20 cellular contexts compared by ENCODE assay signal in genomic region chr20:58479666-58480454, GRCh38. TPM values are rescaled to one million over a fixed set of nuclear protein-coding genes. Genes with fewer than 3 reads are reported as not detected.
DNase-seq lines count a peak whose midpoint lies in the region; ATAC-seq and TF ChIP-seq lines count a peak whose summit lies in the region.
"Had no signal": no experiment of that assay in that cellular context is flagged by ENCODE, and none has a peak within 500 bp of the region (broad histone marks: within the 10 kb centered on the region; RNA-seq: fewer than 3 reads in every experiment).

No MANE protein-coding gene starts in this region.

- H3K36me3 ChIP-seq in left ventricle myocardium inferior (no peaks in the 10 kb centered on the region), right atrium auricular region (no peaks in the 10 kb centered on the region), rectal smooth muscle tissue (ENCODE audit: control insufficient read depth, insufficient read depth, low read length) (no peaks in the 10 kb centered on the region), vagina (no peaks in the 10 kb centered on the region), stomach (no peaks in the 10 kb centered on the region)
- H3K36me3 ChIP-seq: BE2C, HAP-1 had no signal

- DNase-seq in left ventricle myocardium inferior (peak; percentile 40), right atrium auricular region (ENCODE audit: low spot score) (no peak), islet precursor cell (peak; percentile 19), vagina (ENCODE audit: extremely low spot score in 2 of 2) (no peak), stomach (no peak)
- DNase-seq in activated naive CD4-positive, alpha-beta T cell treated with anti-CD3 and anti-CD28 coated beads, Interleukin-2, amount 50 U/mL, for 72 hours (ENCODE audit: low spot score in 2 of 2) = no peak
- DNase-seq: BE2C; C1 segment of cervical spinal cord; CD4-positive, CD25-positive, alpha-beta regulatory T cell; CD8-positive, alpha-beta memory T cell; COR-L47; DMS53; DND-41; EL; IMR-90 had no signal

- no peak for ATAC-seq in HG03108 (IDR thresholded peaks at IDR 0.05; ENCODE audit: unreplicated experiment)
- ATAC-seq in activated naive CD4-positive, alpha-beta T cell treated with anti-CD3 and anti-CD28 coated beads, Interleukin-2, amount 50 U/mL, for 72 hours = no peak
- ATAC-seq: GM12878 had no signal

- H3K9me3 Mint-ChIP-seq in activated naive CD4-positive, alpha-beta T cell treated with anti-CD3 and anti-CD28 coated beads, Interleukin-2, amount 50 U/mL, for 72 hours = no peaks in the 10 kb centered on the region

- H3K4me3 ChIP-seq in left ventricle myocardium inferior (no peak overlapping the region), right atrium auricular region (no peak overlapping the region), rectal smooth muscle tissue (ENCODE audit: low read length) (no peak overlapping the region), vagina (no peak overlapping the region), stomach (no peak overlapping the region)
- H3K4me3 ChIP-seq: GM12878, HAP-1 had no signal

- WGBS in stomach, 5 donors = 68 to 81% (median 78%) methylated on average over 8 to 9 of the region's 9 CpGs

- H3K36me3 Mint-ChIP-seq in activated naive CD4-positive, alpha-beta T cell treated with anti-CD3 and anti-CD28 coated beads, Interleukin-2, amount 50 U/mL, for 72 hours = no peaks in the 10 kb centered on the region
- H3K36me3 Mint-ChIP-seq: CD4-positive, CD25-positive, alpha-beta regulatory T cell had no signal

- H3K9me3 ChIP-seq in left ventricle myocardium inferior (replicated peaks) = peaks cover 32% of the 10 kb centered on the region
- H3K9me3 ChIP-seq in right atrium auricular region = peaks cover 0 to 20% of the 10 kb centered on the region in 2 donors
- H3K9me3 ChIP-seq in vagina = no peaks in the 10 kb centered on the region
- peaks cover 0 to 17% (median 11%) of the 10 kb centered on the region in 4 donors for H3K9me3 ChIP-seq in stomach
- H3K9me3 ChIP-seq: BE2C had no signal

- TF ChIP-seq POLR2A in vagina (IDR thresholded peaks at IDR 0.05) (no peak), stomach (IDR thresholded peaks at IDR 0.05) (no peak)

- H3K27ac Mint-ChIP-seq in activated naive CD4-positive, alpha-beta T cell treated with anti-CD3 and anti-CD28 coated beads, Interleukin-2, amount 50 U/mL, for 72 hours = no peak overlapping the region
- H3K27ac Mint-ChIP-seq: CD4-positive, CD25-positive, alpha-beta regulatory T cell had no signal

- TF ChIP-seq CTCF in left ventricle myocardium inferior (IDR thresholded peaks at IDR 0.05; ENCODE audit: borderline replicate concordance) = no peak
- TF ChIP-seq CTCF in right atrium auricular region (IDR thresholded peaks at IDR 0.05) = no peak
- TF ChIP-seq CTCF in vagina (IDR thresholded peaks at IDR 0.05) = no peak
- TF ChIP-seq CTCF in stomach (IDR thresholded peaks at IDR 0.05) = no peak

- H3K27me3 ChIP-seq in left ventricle myocardium inferior (ENCODE audit: low read depth) (no peaks in the 10 kb centered on the region), right atrium auricular region (no peaks in the 10 kb centered on the region), rectal smooth muscle tissue (ENCODE audit: control insufficient read depth, insufficient read depth, low read length) (no peaks in the 10 kb centered on the region), vagina (no peaks in the 10 kb centered on the region), stomach (peaks cover 0 to 15% (median 0%) of the 10 kb centered on the region in 3 donors)
- H3K27me3 ChIP-seq: BE2C had no signal

- H3K4me1 ChIP-seq in left ventricle myocardium inferior (no peaks in the 10 kb centered on the region), right atrium auricular region (no peaks in the 10 kb centered on the region), rectal smooth muscle tissue (ENCODE audit: control insufficient read depth, insufficient read depth, low read length) (peaks cover 21% of the 10 kb centered on the region), vagina (peaks cover 22% of the 10 kb centered on the region), stomach (peaks cover 0 to 5% (median 1%) of the 10 kb centered on the region in 4 donors)
- H3K4me1 ChIP-seq: BE2C had no signal

- H3K9ac ChIP-seq in rectal smooth muscle tissue (ENCODE audit: low read length) = no peak overlapping the region

- intact Hi-C loops in left ventricle myocardium inferior (cut with micrococcal nuclease) (no loop called here), vagina (cut with DNase I) (no loop called here), stomach (cut with DNase I; ENCODE audit: low total_unique reads) (no loop called here)

- H3K27ac ChIP-seq in left ventricle myocardium inferior (replicated peaks) = peak overlapping the region; percentile 28
- H3K27ac ChIP-seq in right atrium auricular region = no peak overlapping the region
- H3K27ac ChIP-seq in rectal smooth muscle tissue (ENCODE audit: low read depth, low read length) = peak overlapping the region; percentile 88
- H3K27ac ChIP-seq in vagina = peak overlapping the region; percentile 29
- H3K27ac ChIP-seq in stomach = no peak overlapping the region

- no peak for TF ChIP-seq EP300 in stomach (IDR thresholded peaks at IDR 0.05)

RNA-seq across cellular contexts. Expression of gene APCDD1L, which starts 35.3 kb away (rescaled TPM):
- total RNA-seq in left ventricle myocardium inferior = 0.91 TPM
- 1 to 10 TPM in 1 of 2 donors, under 1 TPM in 1; 0.89 to 1.5 TPM for total RNA-seq in right atrium auricular region
- total RNA-seq in vagina = 0.98 TPM
- 1 to 10 TPM in 2 of 5 donors, not detected in 3; 1.4 to 2.0 TPM for total RNA-seq in stomach
- polyA plus RNA-seq in stomach = under 1 TPM in 2 of 3 donors, not detected in 1; 0.12 to 0.25 TPM
- total RNA-seq in activated naive CD4-positive, alpha-beta T cell treated with anti-CD3 and anti-CD28 coated beads, Interleukin-2, amount 50 U/mL, for 72 hours = not detected
- total RNA-seq: CD4-positive, CD25-positive, alpha-beta regulatory T cell; CD8-positive, alpha-beta memory T cell; G401; GM12878 had no signal
- polyA plus RNA-seq: CD8-positive, alpha-beta memory T cell had no signal

Comparison
In these comparisons a context has a peak if more than half of its experiments do, and no peak if none do; other contexts are left out.
1. DNase-seq: peak in left ventricle myocardium inferior (single experiment) and islet precursor cell (single experiment); none in right atrium auricular region (single experiment), vagina (0 of 2), stomach (single experiment) and activated naive CD4-positive, alpha-beta T cell treated with anti-CD3 and anti-CD28 coated beads, Interleukin-2, amount 50 U/mL, for 72 hours (0 of 2).
2. H3K27ac ChIP-seq: peak in left ventricle myocardium inferior (single experiment), rectal smooth muscle tissue (single experiment) and vagina (single experiment); none in right atrium auricular region (0 of 2) and stomach (0 of 5).